In genomic region chr11:132874638-132875037, GRCh38 we compare ENCODE assay signal across 15 cellular contexts.
DNase-seq lines count a peak whose midpoint lies in the region; ATAC-seq and TF ChIP-seq lines count a peak whose summit lies in the region.
"Had no signal": no experiment of that assay in that cellular context is flagged by ENCODE, and none has a peak within 500 bp of the region (broad histone marks: within the 10 kb centered on the region; RNA-seq: fewer than 3 reads in every experiment).

No MANE protein-coding gene starts in this region.

- H3K4me3 ChIP-seq in AG04449 (ENCODE audit: low read depth, low read length) (no peak overlapping the region; the same call in 1 of the 2 replicates), astrocyte of the cerebellum (ENCODE audit: low read depth, low read length) (no peak overlapping the region), hepatocyte (no peak overlapping the region)
- H3K4me3 ChIP-seq: skin epidermis had no signal

- no peaks in the 10 kb centered on the region for H4K20me1 ChIP-seq in hepatocyte (ENCODE audit: insufficient read depth, poor library complexity, severe bottlenecking)

- H3K79me2 ChIP-seq in hepatocyte = no peaks in the 10 kb centered on the region

- H3K27me3 ChIP-seq in hepatocyte = peaks cover 3% of the 10 kb centered on the region
- H3K27me3 ChIP-seq: neutrophil had no signal

- DNase-seq in AG04449 (ENCODE audit: low read depth, low spot score) = peak; percentile 76
- peak; percentile 57 for DNase-seq in HCEC 1CT
- DNase-seq in astrocyte of the cerebellum (ENCODE audit: low read depth) = peak; percentile 81
- DNase-seq in hepatocyte (ENCODE audit: low spot score) = peak; percentile 30
- no peak for DNase-seq in medulla oblongata (ENCODE audit: extremely low spot score)
- DNase-seq: activated B cell treated with CpG ODN at 0.5 μM for 24 hours; activated CD8-positive, alpha-beta memory T cell treated with anti-CD3 and anti-CD28 coated beads, Interleukin-2, amount 50 U/mL, for 48 hours; activated naive CD4-positive, alpha-beta T cell treated with anti-CD3 and anti-CD28 coated beads, Interleukin-2, amount 50 U/mL, for 16 hours; COR-L47; NCI-H526 had no signal

- H3K4me1 ChIP-seq in hepatocyte (ENCODE audit: insufficient read depth) = no peaks in the 10 kb centered on the region

- peak overlapping the region; percentile 6 for H3K4me2 ChIP-seq in hepatocyte

- no peak overlapping the region for H3K27ac ChIP-seq in hepatocyte
- H3K27ac ChIP-seq: neutrophil, skin epidermis had no signal

- no peak for TF ChIP-seq CTCF in AG04449 (IDR thresholded peaks at IDR 0.05; ENCODE audit: insufficient read depth, low read length, missing control alignments)
- no peak for TF ChIP-seq CTCF in astrocyte of the cerebellum (IDR thresholded peaks at IDR 0.05; ENCODE audit: low read depth, low read length, missing control alignments)
- no peak for TF ChIP-seq CTCF in hepatocyte (IDR thresholded peaks at IDR 0.05; ENCODE audit: poor library complexity)

- H3K36me3 ChIP-seq in hepatocyte (replicated peaks; ENCODE audit: insufficient read depth, low read depth) = no peaks in the 10 kb centered on the region
- H3K36me3 ChIP-seq: neutrophil had no signal

- WGBS in hepatocyte (ENCODE audit: low lambda C conversion rate, missing lambda C conversion rate) = 35% methylated on average over 6 of the region's 6 CpGs

- POLR2A ChIA-PET in AG04449 (lab: Yijun Ruan, JAX) = interaction anchor here (0.6 to 1.4 kb wide), 5 partner anchors 10 to 220 kb away, joined by 3 to 5 read pairs (median 3); no protein-coding TSS in a partner anchor

- no peaks in the 10 kb centered on the region for H3K9me3 ChIP-seq in hepatocyte (ENCODE audit: low read depth)
- H3K9me3 ChIP-seq: neutrophil had no signal

- no peak overlapping the region for H2AFZ ChIP-seq in hepatocyte

- in situ Hi-C loops in astrocyte of the cerebellum (cut with HindIII; ENCODE audit: low sequenced_read_pairs) = no loop called here

- H3K9me2 ChIP-seq in hepatocyte (replicated peaks; ENCODE audit: insufficient read depth) = no peaks in the 10 kb centered on the region

- CTCF ChIA-PET in AG04449 (lab: Yijun Ruan, JAX) = interaction anchor here (1.7 to 2.9 kb wide), 3 partner anchors 15 to 71 kb away, joined by 4 to 8 read pairs (median 7); no protein-coding TSS in a partner anchor

- ATAC-seq in HG02588 (IDR thresholded peaks at IDR 0.05; ENCODE audit: unreplicated experiment) = no peak
- ATAC-seq in HG02938 (IDR thresholded peaks at IDR 0.05; ENCODE audit: unreplicated experiment) = no peak
- no peak for ATAC-seq in GM21528 (IDR thresholded peaks at IDR 0.05; ENCODE audit: low FRiP score, unreplicated experiment)
